In the genomic region with DNA sequence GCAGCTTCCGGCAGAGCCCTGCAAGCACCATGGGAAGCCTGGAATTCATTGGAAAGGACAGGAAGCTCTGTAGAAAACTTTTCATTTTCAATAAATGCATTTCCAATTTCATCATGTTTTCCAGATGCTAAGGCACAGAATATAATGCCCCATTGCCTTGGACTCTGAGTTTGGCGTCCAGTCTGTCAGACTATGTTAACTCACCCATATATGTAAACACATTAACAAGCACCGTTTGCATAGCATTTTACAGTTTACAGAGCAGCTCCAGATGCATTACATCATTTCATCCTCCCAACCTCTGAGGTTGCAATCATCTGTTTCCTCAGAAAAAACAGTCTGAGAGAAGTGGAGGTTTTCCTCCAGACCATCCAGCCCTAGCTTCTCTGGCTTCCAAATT, we compare ENCODE assay signal across 1 cellular context.
TF ChIP-seq lines count a peak whose summit lies in the region.

No MANE protein-coding gene starts in this region.

TF ChIP-seq in HepG2, 621 proteins besides CTCF, POLR2A, EP300 and RAD21 (continued from another document and continues in another):
- TF ChIP-seq, protein P1, sequence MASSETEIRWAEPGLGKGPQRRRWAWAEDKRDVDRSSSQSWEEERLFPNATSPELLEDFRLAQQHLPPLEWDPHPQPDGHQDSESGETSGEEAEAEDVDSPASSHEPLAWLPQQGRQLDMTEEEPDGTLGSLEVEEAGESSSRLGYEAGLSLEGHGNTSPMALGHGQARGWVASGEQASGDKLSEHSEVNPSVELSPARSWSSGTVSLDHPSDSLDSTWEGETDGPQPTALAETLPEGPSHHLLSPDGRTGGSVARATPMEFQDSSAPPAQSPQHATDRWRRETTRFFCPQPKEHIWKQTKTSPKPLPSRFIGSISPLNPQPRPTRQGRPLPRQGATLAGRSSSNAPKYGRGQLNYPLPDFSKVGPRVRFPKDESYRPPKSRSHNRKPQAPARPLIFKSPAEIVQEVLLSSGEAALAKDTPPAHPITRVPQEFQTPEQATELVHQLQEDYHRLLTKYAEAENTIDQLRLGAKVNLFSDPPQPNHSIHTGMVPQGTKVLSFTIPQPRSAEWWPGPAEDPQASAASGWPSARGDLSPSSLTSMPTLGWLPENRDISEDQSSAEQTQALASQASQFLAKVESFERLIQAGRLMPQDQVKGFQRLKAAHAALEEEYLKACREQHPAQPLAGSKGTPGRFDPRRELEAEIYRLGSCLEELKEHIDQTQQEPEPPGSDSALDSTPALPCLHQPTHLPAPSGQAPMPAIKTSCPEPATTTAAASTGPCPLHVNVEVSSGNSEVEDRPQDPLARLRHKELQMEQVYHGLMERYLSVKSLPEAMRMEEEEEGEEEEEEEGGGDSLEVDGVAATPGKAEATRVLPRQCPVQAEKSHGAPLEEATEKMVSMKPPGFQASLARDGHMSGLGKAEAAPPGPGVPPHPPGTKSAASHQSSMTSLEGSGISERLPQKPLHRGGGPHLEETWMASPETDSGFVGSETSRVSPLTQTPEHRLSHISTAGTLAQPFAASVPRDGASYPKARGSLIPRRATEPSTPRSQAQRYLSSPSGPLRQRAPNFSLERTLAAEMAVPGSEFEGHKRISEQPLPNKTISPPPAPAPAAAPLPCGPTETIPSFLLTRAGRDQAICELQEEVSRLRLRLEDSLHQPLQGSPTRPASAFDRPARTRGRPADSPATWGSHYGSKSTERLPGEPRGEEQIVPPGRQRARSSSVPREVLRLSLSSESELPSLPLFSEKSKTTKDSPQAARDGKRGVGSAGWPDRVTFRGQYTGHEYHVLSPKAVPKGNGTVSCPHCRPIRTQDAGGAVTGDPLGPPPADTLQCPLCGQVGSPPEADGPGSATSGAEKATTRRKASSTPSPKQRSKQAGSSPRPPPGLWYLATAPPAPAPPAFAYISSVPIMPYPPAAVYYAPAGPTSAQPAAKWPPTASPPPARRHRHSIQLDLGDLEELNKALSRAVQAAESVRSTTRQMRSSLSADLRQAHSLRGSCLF (CRISPR knock-in tag; IDR thresholded peaks at IDR 0.05; ENCODE audit: borderline replicate concordance), result no peak
- TF ChIP-seq, protein P2, sequence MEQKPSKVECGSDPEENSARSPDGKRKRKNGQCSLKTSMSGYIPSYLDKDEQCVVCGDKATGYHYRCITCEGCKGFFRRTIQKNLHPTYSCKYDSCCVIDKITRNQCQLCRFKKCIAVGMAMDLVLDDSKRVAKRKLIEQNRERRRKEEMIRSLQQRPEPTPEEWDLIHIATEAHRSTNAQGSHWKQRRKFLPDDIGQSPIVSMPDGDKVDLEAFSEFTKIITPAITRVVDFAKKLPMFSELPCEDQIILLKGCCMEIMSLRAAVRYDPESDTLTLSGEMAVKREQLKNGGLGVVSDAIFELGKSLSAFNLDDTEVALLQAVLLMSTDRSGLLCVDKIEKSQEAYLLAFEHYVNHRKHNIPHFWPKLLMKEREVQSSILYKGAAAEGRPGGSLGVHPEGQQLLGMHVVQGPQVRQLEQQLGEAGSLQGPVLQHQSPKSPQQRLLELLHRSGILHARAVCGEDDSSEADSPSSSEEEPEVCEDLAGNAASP (CRISPR knock-in tag; IDR thresholded peaks at IDR 0.05; ENCODE audit: borderline replicate concordance), result peak; percentile 29; the same call in 1 of the 2 replicates
- TF ChIP-seq POLR2AphosphoS5 (IDR thresholded peaks at IDR 0.05; ENCODE audit: low read depth, low read length) (no peak), MATR3 (CRISPR knock-in tag; IDR thresholded peaks at IDR 0.05) (no peak), FOXA1 (IDR thresholded peaks at IDR 0.05) (peak; percentile 37; the same call in 1 of the 2 replicates), FOXA1 (CRISPR knock-in tag; IDR thresholded peaks at IDR 0.05) (peak; percentile 88), MTF2 (CRISPR knock-in tag; IDR thresholded peaks at IDR 0.05; ENCODE audit: borderline replicate concordance) (no peak), TEAD3 (CRISPR knock-in tag; optimal IDR thresholded peaks at IDR 0.05; ENCODE audit: borderline replicate concordance) (peak; percentile 40), MBD4 (IDR thresholded peaks at IDR 0.05; ENCODE audit: borderline replicate concordance, low read length) (no peak), NFYB (CRISPR knock-in tag; IDR thresholded peaks at IDR 0.05) (no peak), XRCC5 (optimal IDR thresholded peaks at IDR 0.05; ENCODE audit: low read length) (no peak), PHB2 (IDR thresholded peaks at IDR 0.05; ENCODE audit: partially characterized antibody) (no peak), ZNF546 (CRISPR knock-in tag; conservative IDR thresholded peaks at IDR 0.05) (no peak), ZSCAN31 (CRISPR knock-in tag; IDR thresholded peaks at IDR 0.05; ENCODE audit: low read depth) (no peak), ZNF703 (CRISPR knock-in tag; IDR thresholded peaks at IDR 0.05; ENCODE audit: borderline replicate concordance) (no peak)
- TF ChIP-seq, protein P3, sequence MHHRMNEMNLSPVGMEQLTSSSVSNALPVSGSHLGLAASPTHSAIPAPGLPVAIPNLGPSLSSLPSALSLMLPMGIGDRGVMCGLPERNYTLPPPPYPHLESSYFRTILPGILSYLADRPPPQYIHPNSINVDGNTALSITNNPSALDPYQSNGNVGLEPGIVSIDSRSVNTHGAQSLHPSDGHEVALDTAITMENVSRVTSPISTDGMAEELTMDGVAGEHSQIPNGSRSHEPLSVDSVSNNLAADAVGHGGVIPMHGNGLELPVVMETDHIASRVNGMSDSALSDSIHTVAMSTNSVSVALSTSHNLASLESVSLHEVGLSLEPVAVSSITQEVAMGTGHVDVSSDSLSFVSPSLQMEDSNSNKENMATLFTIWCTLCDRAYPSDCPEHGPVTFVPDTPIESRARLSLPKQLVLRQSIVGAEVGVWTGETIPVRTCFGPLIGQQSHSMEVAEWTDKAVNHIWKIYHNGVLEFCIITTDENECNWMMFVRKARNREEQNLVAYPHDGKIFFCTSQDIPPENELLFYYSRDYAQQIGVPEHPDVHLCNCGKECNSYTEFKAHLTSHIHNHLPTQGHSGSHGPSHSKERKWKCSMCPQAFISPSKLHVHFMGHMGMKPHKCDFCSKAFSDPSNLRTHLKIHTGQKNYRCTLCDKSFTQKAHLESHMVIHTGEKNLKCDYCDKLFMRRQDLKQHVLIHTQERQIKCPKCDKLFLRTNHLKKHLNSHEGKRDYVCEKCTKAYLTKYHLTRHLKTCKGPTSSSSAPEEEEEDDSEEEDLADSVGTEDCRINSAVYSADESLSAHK (CRISPR knock-in tag; IDR thresholded peaks at IDR 0.05; ENCODE audit: borderline replicate concordance), result no peak
- TF ChIP-seq, protein P4, sequence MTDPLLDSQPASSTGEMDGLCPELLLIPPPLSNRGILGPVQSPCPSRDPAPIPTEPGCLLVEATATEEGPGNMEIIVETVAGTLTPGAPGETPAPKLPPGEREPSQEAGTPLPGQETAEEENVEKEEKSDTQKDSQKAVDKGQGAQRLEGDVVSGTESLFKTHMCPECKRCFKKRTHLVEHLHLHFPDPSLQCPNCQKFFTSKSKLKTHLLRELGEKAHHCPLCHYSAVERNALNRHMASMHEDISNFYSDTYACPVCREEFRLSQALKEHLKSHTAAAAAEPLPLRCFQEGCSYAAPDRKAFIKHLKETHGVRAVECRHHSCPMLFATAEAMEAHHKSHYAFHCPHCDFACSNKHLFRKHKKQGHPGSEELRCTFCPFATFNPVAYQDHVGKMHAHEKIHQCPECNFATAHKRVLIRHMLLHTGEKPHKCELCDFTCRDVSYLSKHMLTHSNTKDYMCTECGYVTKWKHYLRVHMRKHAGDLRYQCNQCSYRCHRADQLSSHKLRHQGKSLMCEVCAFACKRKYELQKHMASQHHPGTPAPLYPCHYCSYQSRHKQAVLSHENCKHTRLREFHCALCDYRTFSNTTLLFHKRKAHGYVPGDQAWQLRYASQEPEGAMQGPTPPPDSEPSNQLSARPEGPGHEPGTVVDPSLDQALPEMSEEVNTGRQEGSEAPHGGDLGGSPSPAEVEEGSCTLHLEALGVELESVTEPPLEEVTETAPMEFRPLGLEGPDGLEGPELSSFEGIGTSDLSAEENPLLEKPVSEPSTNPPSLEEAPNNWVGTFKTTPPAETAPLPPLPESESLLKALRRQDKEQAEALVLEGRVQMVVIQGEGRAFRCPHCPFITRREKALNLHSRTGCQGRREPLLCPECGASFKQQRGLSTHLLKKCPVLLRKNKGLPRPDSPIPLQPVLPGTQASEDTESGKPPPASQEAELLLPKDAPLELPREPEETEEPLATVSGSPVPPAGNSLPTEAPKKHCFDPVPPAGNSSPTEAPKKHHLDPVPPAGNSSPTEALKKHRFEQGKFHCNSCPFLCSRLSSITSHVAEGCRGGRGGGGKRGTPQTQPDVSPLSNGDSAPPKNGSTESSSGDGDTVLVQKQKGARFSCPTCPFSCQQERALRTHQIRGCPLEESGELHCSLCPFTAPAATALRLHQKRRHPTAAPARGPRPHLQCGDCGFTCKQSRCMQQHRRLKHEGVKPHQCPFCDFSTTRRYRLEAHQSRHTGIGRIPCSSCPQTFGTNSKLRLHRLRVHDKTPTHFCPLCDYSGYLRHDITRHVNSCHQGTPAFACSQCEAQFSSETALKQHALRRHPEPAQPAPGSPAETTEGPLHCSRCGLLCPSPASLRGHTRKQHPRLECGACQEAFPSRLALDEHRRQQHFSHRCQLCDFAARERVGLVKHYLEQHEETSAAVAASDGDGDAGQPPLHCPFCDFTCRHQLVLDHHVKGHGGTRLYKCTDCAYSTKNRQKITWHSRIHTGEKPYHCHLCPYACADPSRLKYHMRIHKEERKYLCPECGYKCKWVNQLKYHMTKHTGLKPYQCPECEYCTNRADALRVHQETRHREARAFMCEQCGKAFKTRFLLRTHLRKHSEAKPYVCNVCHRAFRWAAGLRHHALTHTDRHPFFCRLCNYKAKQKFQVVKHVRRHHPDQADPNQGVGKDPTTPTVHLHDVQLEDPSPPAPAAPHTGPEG (CRISPR knock-in tag; IDR thresholded peaks at IDR 0.05), result no peak
- TF ChIP-seq, protein P5, sequence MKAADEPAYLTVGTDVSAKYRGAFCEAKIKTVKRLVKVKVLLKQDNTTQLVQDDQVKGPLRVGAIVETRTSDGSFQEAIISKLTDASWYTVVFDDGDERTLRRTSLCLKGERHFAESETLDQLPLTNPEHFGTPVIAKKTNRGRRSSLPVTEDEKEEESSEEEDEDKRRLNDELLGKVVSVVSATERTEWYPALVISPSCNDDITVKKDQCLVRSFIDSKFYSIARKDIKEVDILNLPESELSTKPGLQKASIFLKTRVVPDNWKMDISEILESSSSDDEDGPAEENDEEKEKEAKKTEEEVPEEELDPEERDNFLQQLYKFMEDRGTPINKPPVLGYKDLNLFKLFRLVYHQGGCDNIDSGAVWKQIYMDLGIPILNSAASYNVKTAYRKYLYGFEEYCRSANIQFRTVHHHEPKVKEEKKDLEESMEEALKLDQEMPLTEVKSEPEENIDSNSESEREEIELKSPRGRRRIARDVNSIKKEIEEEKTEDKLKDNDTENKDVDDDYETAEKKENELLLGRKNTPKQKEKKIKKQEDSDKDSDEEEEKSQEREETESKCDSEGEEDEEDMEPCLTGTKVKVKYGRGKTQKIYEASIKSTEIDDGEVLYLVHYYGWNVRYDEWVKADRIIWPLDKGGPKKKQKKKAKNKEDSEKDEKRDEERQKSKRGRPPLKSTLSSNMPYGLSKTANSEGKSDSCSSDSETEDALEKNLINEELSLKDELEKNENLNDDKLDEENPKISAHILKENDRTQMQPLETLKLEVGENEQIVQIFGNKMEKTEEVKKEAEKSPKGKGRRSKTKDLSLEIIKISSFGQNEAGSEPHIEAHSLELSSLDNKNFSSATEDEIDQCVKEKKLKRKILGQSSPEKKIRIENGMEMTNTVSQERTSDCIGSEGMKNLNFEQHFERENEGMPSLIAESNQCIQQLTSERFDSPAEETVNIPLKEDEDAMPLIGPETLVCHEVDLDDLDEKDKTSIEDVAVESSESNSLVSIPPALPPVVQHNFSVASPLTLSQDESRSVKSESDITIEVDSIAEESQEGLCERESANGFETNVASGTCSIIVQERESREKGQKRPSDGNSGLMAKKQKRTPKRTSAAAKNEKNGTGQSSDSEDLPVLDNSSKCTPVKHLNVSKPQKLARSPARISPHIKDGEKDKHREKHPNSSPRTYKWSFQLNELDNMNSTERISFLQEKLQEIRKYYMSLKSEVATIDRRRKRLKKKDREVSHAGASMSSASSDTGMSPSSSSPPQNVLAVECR (CRISPR knock-in tag; IDR thresholded peaks at IDR 0.05; ENCODE audit: borderline replicate concordance), result peak; percentile 47; the same call in 1 of the 2 replicates
- TF ChIP-seq, protein P6, sequence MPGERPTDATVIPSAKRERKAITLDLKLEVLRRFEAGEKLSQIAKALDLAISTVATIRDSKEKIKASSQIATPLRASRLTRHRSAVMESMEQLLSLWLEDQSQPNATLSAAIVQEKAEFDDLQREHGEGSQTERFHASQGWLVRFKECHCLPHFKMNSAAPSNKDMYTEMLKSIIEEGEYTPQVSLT (CRISPR knock-in tag; IDR thresholded peaks at IDR 0.05; ENCODE audit: borderline replicate concordance, low read depth), result no peak
- TF ChIP-seq, protein P7, sequence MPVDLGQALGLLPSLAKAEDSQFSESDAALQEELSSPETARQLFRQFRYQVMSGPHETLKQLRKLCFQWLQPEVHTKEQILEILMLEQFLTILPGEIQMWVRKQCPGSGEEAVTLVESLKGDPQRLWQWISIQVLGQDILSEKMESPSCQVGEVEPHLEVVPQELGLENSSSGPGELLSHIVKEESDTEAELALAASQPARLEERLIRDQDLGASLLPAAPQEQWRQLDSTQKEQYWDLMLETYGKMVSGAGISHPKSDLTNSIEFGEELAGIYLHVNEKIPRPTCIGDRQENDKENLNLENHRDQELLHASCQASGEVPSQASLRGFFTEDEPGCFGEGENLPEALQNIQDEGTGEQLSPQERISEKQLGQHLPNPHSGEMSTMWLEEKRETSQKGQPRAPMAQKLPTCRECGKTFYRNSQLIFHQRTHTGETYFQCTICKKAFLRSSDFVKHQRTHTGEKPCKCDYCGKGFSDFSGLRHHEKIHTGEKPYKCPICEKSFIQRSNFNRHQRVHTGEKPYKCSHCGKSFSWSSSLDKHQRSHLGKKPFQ (CRISPR knock-in tag; IDR thresholded peaks at IDR 0.05; ENCODE audit: insufficient replicate concordance), result no peak
